8 cellular contexts compared by ENCODE assay signal in the genomic region with DNA sequence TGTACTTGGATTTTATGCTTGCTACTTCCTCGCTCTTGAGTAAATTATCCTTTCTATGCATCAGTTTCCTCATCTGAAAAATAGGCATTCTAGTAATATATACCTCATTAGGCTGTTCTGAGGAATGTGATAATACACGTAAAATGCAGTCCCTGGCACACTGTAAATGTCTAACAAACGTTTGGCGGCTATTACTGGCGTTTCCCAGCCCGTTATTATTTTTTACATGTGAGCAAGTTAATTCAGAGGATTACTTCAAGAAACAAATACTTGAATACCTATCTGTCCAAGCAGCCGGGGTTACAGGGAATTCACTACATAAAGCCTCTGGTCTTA. TPM values are rescaled to one million over a fixed set of nuclear protein-coding genes. Genes with fewer than 3 reads are reported as not detected.
DNase-seq lines count a peak whose midpoint lies in the region; ATAC-seq and TF ChIP-seq lines count a peak whose summit lies in the region.

No MANE protein-coding gene starts in this region.

- no peak for TF ChIP-seq CTCF in fibroblast of mammary gland (conservative IDR thresholded peaks at IDR 0.05; ENCODE audit: control insufficient read depth, insufficient read depth, low read depth, low read length)
- TF ChIP-seq CTCF in psoas muscle (IDR thresholded peaks at IDR 0.05) = no peak

- H3K9me3 ChIP-seq in ES-I3 (ENCODE audit: control insufficient read depth, insufficient read depth, low read length) = no peaks in the 10 kb centered on the region
- H3K9me3 ChIP-seq in psoas muscle = no peaks in the 10 kb centered on the region

- DNase-seq in fibroblast of mammary gland (ENCODE audit: low read depth) (no peak), psoas muscle (no peak), SIG-M5 treated with dmso at 0.1 percent for 504 hours (lab: John Stamatoyannopoulos, UW; ENCODE audit: unreplicated experiment) (no peak), G401 (ENCODE audit: low spot score) (no peak), islet precursor cell (no peak)

- intact Hi-C loops in psoas muscle (cut with DNase I) = no loop called here

- H3K9ac ChIP-seq in ES-I3 (ENCODE audit: low read depth, low read length) = peak overlapping the region; percentile 83

- no peaks in the 10 kb centered on the region for H3K27me3 ChIP-seq in psoas muscle (ENCODE audit: insufficient read depth in 3 of 3, low read length in 2 of 3)

- ATAC-seq in SK-N-SH treated with all-trans-retinoic acid at 6 μM for 48 hours (no peak), psoas muscle (no peak), HG03439 (IDR thresholded peaks at IDR 0.05; ENCODE audit: unreplicated experiment) (no peak)

- H3K4me1 ChIP-seq in ES-I3 (ENCODE audit: insufficient read depth, low read length) = peaks cover 3% of the 10 kb centered on the region; the same call in 1 of the 2 replicates
- H3K4me1 ChIP-seq in psoas muscle = peaks cover 14% of the 10 kb centered on the region

- in situ Hi-C loops in G401 (cut with HindIII; ENCODE audit: low sequenced_read_pairs) = no loop called here

- WGBS in psoas muscle, 3 donors = 2% methylated on average over 7 of the region's 7 CpGs

- H3K27ac ChIP-seq in psoas muscle = peak overlapping the region; percentile 94

- H3K36me3 ChIP-seq in ES-I3 (ENCODE audit: insufficient read depth, low read length) (peaks cover 3% of the 10 kb centered on the region; the same call in 1 of the 2 replicates), psoas muscle (ENCODE audit: insufficient read depth in 1 of 2, low read depth in 1 of 2) (peaks cover 7 to 33% of the 10 kb centered on the region in 2 donors)

- H3K4me3 ChIP-seq in fibroblast of mammary gland (ENCODE audit: control insufficient read depth, low read depth, low read length) = peak overlapping the region; percentile 97
- H3K4me3 ChIP-seq in psoas muscle = peak overlapping the region; percentile 91

TF ChIP-seq in SK-N-SH treated with all-trans-retinoic acid at 6 μM for 48 hours, 23 proteins besides CTCF, POLR2A, EP300 and RAD21:
- TF ChIP-seq BACH2 (CRISPR knock-in tag; IDR thresholded peaks at IDR 0.05; ENCODE audit: borderline replicate concordance) = no peak
- TF ChIP-seq RARB (CRISPR knock-in tag; IDR thresholded peaks at IDR 0.05) = no peak
- TF ChIP-seq ZNF565 (CRISPR knock-in tag; conservative IDR thresholded peaks at IDR 0.05; ENCODE audit: low read depth) = 0 out of 2 replicates have a peak, but pooled peaks have one; percentile 57
- 0 out of 2 replicates have a peak, but pooled peaks have one; percentile 40 for TF ChIP-seq ARNTL (CRISPR knock-in tag; IDR thresholded peaks at IDR 0.05; ENCODE audit: borderline replicate concordance, low read depth)
- TF ChIP-seq CREB5 (CRISPR knock-in tag; IDR thresholded peaks at IDR 0.05; ENCODE audit: low read depth) = no peak
- no peak for TF ChIP-seq ZFP3 (CRISPR knock-in tag; IDR thresholded peaks at IDR 0.05)

RNA-seq across cellular contexts. Expression of gene C2orf49, which starts 0.6 kb away (rescaled TPM):
- 10 to 100 TPM; 14.8 to 19.4 (median 15.5) TPM for total RNA-seq in psoas muscle
- 10 to 100 TPM; 13.2 to 24.6 (median 14.3) TPM for polyA plus RNA-seq in psoas muscle
- 8.3 and 46.0 TPM in 2 replicates for total RNA-seq in G401 (2014; rRNA removed; shearing (Covaris generic))

RNA-seq across cellular contexts. Expression of gene TGFBRAP1, which starts 7.2 kb away (rescaled TPM):
- total RNA-seq in psoas muscle = 10 to 100 TPM; 13.3 to 21.4 (median 16.8) TPM
- 10 to 100 TPM in 1 of 3 donors, 1 to 10 TPM in 2; 5.4 to 18.2 (median 8.8) TPM for polyA plus RNA-seq in psoas muscle
- 16.7 and 30.4 TPM in 2 replicates for total RNA-seq in G401 (2014; rRNA removed; shearing (Covaris generic))
